ENCODE assay signal across 12 cellular contexts in the genomic region with DNA sequence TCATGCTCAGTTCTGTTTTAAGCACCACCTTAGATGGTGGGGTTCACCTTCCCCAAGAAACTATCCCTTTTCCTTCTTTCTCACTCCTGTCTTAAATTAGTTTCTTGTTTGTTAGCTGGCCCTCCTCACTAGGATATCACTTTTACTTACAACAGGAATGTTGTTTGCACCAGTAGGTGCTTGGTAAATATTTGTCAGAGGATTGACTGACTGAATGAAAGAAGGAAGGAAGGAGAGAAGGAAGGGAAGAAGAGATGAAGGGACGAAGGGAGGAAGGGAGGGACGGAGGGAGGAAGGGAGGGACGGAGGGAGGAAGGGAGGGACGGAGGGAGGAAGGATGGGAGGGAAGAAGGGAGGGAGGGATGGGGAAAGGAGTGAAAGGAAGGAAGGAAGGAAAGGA. TPM values are rescaled to one million over a fixed set of nuclear protein-coding genes. Genes with fewer than 3 reads are reported as not detected.
DNase-seq lines count a peak whose midpoint lies in the region; ATAC-seq and TF ChIP-seq lines count a peak whose summit lies in the region.
"Had no signal": no experiment of that assay in that cellular context is flagged by ENCODE, and none has a peak within 500 bp of the region (broad histone marks: within the 10 kb centered on the region; RNA-seq: fewer than 3 reads in every experiment).

No MANE protein-coding gene starts in this region.

- no peak for ATAC-seq in CD8-positive, alpha-beta T cell
- ATAC-seq in Panc1 (peak; percentile 2; the same call in 1 of the 2 replicates), GM19397 (IDR thresholded peaks at IDR 0.05; ENCODE audit: unreplicated experiment) (no peak), HG02759 (IDR thresholded peaks at IDR 0.05; ENCODE audit: unreplicated experiment) (no peak)
- ATAC-seq in effector memory CD8-positive, alpha-beta T cell (replicated peaks): no peak

- H3K27ac Mint-ChIP-seq in CD8-positive, alpha-beta T cell: no peak overlapping the region
- H3K27ac Mint-ChIP-seq in effector memory CD8-positive, alpha-beta T cell: no peak overlapping the region

- no peak overlapping the region for H2AFZ ChIP-seq in osteoblast (ENCODE audit: low read length)

- H3K27ac ChIP-seq in CD8-positive, alpha-beta T cell (ENCODE audit: low read depth, low read length): no peak overlapping the region
- peak overlapping the region; percentile 73 for H3K27ac ChIP-seq in Panc1 (ENCODE audit: low read length)
- H3K27ac ChIP-seq in osteoblast (ENCODE audit: low read depth, low read length): no peak overlapping the region

- CTCF ChIA-PET in CD8-positive, alpha-beta T cell (lab: Charles Lee): no interaction called here
- CTCF ChIA-PET in Panc1 (lab: Charles Lee): interaction anchor here (0.5 kb wide), 1 partner anchor 24 kb away, joined by 5 read pairs; no protein-coding TSS in a partner anchor

- peaks cover 6% of the 10 kb centered on the region for H3K27me3 ChIP-seq in CD8-positive, alpha-beta T cell (ENCODE audit: insufficient read depth, low read length)
- H3K27me3 ChIP-seq in Panc1 (ENCODE audit: control insufficient read depth, insufficient read depth, low read length) (no peaks in the 10 kb centered on the region), osteoblast (ENCODE audit: insufficient read depth, low read length) (peaks cover 24% of the 10 kb centered on the region)

- H3K4me2 ChIP-seq in osteoblast (ENCODE audit: insufficient read depth, low read length): no peak overlapping the region

- peak overlapping the region; percentile 73 for H3K4me3 Mint-ChIP-seq in CD8-positive, alpha-beta T cell
- H3K4me3 Mint-ChIP-seq in effector memory CD8-positive, alpha-beta T cell: peak overlapping the region; percentile 7 to 60

- peaks cover 34% of the 10 kb centered on the region for H3K27me3 Mint-ChIP-seq in CD8-positive, alpha-beta T cell (ENCODE audit: low read depth)
- H3K27me3 Mint-ChIP-seq in effector memory CD8-positive, alpha-beta T cell: peaks cover 52 to 79% of the 10 kb centered on the region in 2 donors

- POLR2A ChIA-PET in CD8-positive, alpha-beta T cell (lab: Charles Lee): no interaction called here
- POLR2A ChIA-PET in Panc1 (lab: Charles Lee): interaction anchor here (0.6 kb wide), 1 partner anchor 129 kb away, joined by 4 read pairs; no protein-coding TSS in a partner anchor

- no peaks in the 10 kb centered on the region for H3K36me3 Mint-ChIP-seq in CD8-positive, alpha-beta T cell
- no peaks in the 10 kb centered on the region for H3K36me3 Mint-ChIP-seq in effector memory CD8-positive, alpha-beta T cell (ENCODE audit: insufficient read depth)

- peaks cover 10% of the 10 kb centered on the region for H4K20me1 ChIP-seq in osteoblast (ENCODE audit: insufficient read depth, low read length)

- no peak for DNase-seq in CD8-positive, alpha-beta T cell
- DNase-seq in Panc1 (ENCODE audit: low read depth, low spot score) (no peak), osteoblast (ENCODE audit: insufficient read length, low spot score, missing footprints) (peak; percentile 55), SHP77 (lab: John Stamatoyannopoulos, UW) (no peak), DMS153 treated with DMSO at 0.1 percent for 48 hours (lab: John Stamatoyannopoulos, UW; ENCODE audit: unreplicated experiment) (no peak)
- no peak for DNase-seq in effector memory CD8-positive, alpha-beta T cell
- DNase-seq: amniotic stem cell; effector CD4-positive, alpha-beta T cell; SW 1271 had no signal

- peaks cover 11% of the 10 kb centered on the region for H3K4me1 Mint-ChIP-seq in CD8-positive, alpha-beta T cell (ENCODE audit: low read depth)
- H3K4me1 Mint-ChIP-seq in effector memory CD8-positive, alpha-beta T cell (ENCODE audit: low read depth in 2 of 2): peaks cover 0 to 3% of the 10 kb centered on the region in 2 donors

- H3K9me3 ChIP-seq in CD8-positive, alpha-beta T cell (ENCODE audit: low read length): no peaks in the 10 kb centered on the region
- H3K9me3 ChIP-seq in Panc1 (ENCODE audit: control insufficient read depth, insufficient read depth, low read depth, low read length) (no peaks in the 10 kb centered on the region), osteoblast (ENCODE audit: low read depth, low read length) (no peaks in the 10 kb centered on the region)

- no peaks in the 10 kb centered on the region for H3K9me3 Mint-ChIP-seq in CD8-positive, alpha-beta T cell
- no peaks in the 10 kb centered on the region for H3K9me3 Mint-ChIP-seq in effector memory CD8-positive, alpha-beta T cell

- no TSS peak for BruUV-seq in Panc1 (replicated peaks; lab: Mats Ljungman, UMichigan)

- H3K4me1 ChIP-seq in CD8-positive, alpha-beta T cell (ENCODE audit: insufficient read depth, low read length): peaks cover 8% of the 10 kb centered on the region
- H3K4me1 ChIP-seq in Panc1 (ENCODE audit: control insufficient read depth, insufficient read depth, low read length) (peaks cover 25% of the 10 kb centered on the region), osteoblast (ENCODE audit: insufficient read depth, low read length) (peaks cover 12% of the 10 kb centered on the region)

- H3K4me3 ChIP-seq in CD8-positive, alpha-beta T cell (ENCODE audit: low read depth, low read length): no peak overlapping the region
- H3K4me3 ChIP-seq in Panc1 (ENCODE audit: low read depth in 2 of 2, low read length in 2 of 2) (no peak overlapping the region), osteoblast (ENCODE audit: insufficient read depth, low read length) (no peak overlapping the region)

- no peak for TF ChIP-seq CTCF in CD8-positive, alpha-beta T cell (IDR thresholded peaks at IDR 0.05)
- TF ChIP-seq CTCF in Panc1 (IDR thresholded peaks at IDR 0.05) (no peak), osteoblast (IDR thresholded peaks at IDR 0.05; ENCODE audit: extremely low read depth, low read depth, low read length) (no peak)

- no peaks in the 10 kb centered on the region for H3K36me3 ChIP-seq in CD8-positive, alpha-beta T cell (ENCODE audit: insufficient read depth, low read length)
- H3K36me3 ChIP-seq in Panc1 (ENCODE audit: control insufficient read depth, insufficient read depth, low read length) (no peaks in the 10 kb centered on the region), osteoblast (ENCODE audit: insufficient read depth, low read length) (no peaks in the 10 kb centered on the region)

- H3K79me2 ChIP-seq in osteoblast (ENCODE audit: insufficient read depth, low read length): no peaks in the 10 kb centered on the region

- in situ Hi-C loops in Panc1 (cut with HindIII; ENCODE audit: low pct_unique_long_range_greater_than_20kb, low sequenced_read_pairs): no loop called here

- intact Hi-C loops in CD8-positive, alpha-beta T cell (cut with DNase I, micrococcal nuclease): loop anchor here in 1 of 2 experiments (10.0 kb wide), 1 partner anchor 350 kb away; no protein-coding TSS in a partner anchor
- intact Hi-C loops in Panc1 (cut with micrococcal nuclease; ENCODE audit: unreplicated experiment): no loop called here

RNA-seq across cellular contexts. Expression of a gene that starts 0.5 kb away (rescaled TPM):
- not detected for total RNA-seq in CD8-positive, alpha-beta T cell
- total RNA-seq in Panc1 (2021; ENCODE audit: unreplicated experiment): 7.4 TPM
- polyA plus RNA-seq in Panc1 (2012; ENCODE audit: insufficient read length): 13.2 TPM
- total RNA-seq in osteoblast: 81.3 and 121 TPM in 2 replicates

RNA-seq across cellular contexts. Expression of a gene that starts 30.0 kb away (rescaled TPM):
- total RNA-seq in CD8-positive, alpha-beta T cell: not detected
- total RNA-seq in Panc1 (2021; ENCODE audit: unreplicated experiment) (15.2 TPM), osteoblast (520 and 687 TPM in 2 replicates)
- 32.0 TPM for polyA plus RNA-seq in Panc1 (2012; ENCODE audit: insufficient read length)
- total RNA-seq: glomerular endothelial cell had no signal

Comparison
In these comparisons a context has a peak if more than half of its experiments do, and no peak if none do; other contexts are left out.
1. RNA of a gene that starts 30.0 kb away (total RNA-seq): 520 to 687 TPM in osteoblast; 15.2 TPM in Panc1 (single experiment) and not detected in CD8-positive, alpha-beta T cell; every median in the first group is over 10 times any median in the second.